Comparison of ENCODE assay signal across 2 cellular contexts in genomic region chr12:112146123-112146522, GRCh38.
TF ChIP-seq lines count a peak whose summit lies in the region.

No MANE protein-coding gene starts in this region.

TF ChIP-seq in GM12891, 5 proteins besides CTCF, POLR2A, EP300 and RAD21:
- no peak for TF ChIP-seq SPI1 (IDR thresholded peaks at IDR 0.05; ENCODE audit: low read depth, low read length)
- no peak for TF ChIP-seq POU2F2 (IDR thresholded peaks at IDR 0.05; ENCODE audit: low read depth, low read length)
- TF ChIP-seq POLR2AphosphoS5 (IDR thresholded peaks at IDR 0.05; ENCODE audit: low read depth, low read length) = no peak
- no peak for TF ChIP-seq PAX5 (IDR thresholded peaks at IDR 0.05; ENCODE audit: insufficient read depth, low read length, severe bottlenecking)
- TF ChIP-seq TAF1 (IDR thresholded peaks at IDR 0.05; ENCODE audit: low read depth, low read length) = no peak
TF ChIP-seq in GM12891: peak in this region for 0.

TF ChIP-seq in K562, 482 proteins besides CTCF, POLR2A, EP300 and RAD21:
- TF ChIP-seq SMAD3 (CRISPR knock-in tag; conservative IDR thresholded peaks at IDR 0.05) (no peak), ZNF121 (CRISPR knock-in tag; conservative IDR thresholded peaks at IDR 0.05) (peak; percentile 86), ARID4B (CRISPR knock-in tag; IDR thresholded peaks at IDR 0.05) (no peak), FOXM1 (IDR thresholded peaks at IDR 0.05; ENCODE audit: low read depth) (no peak), FOXM1 (CRISPR knock-in tag; IDR thresholded peaks at IDR 0.05; ENCODE audit: low read depth) (no peak), RREB1 (CRISPR knock-in tag; IDR thresholded peaks at IDR 0.05) (no peak), ZNF217 (CRISPR knock-in tag; IDR thresholded peaks at IDR 0.05) (no peak), NR3C1 (CRISPR knock-in tag; IDR thresholded peaks at IDR 0.05) (no peak)
